28 cellular contexts compared by ENCODE assay signal in the genomic region with DNA sequence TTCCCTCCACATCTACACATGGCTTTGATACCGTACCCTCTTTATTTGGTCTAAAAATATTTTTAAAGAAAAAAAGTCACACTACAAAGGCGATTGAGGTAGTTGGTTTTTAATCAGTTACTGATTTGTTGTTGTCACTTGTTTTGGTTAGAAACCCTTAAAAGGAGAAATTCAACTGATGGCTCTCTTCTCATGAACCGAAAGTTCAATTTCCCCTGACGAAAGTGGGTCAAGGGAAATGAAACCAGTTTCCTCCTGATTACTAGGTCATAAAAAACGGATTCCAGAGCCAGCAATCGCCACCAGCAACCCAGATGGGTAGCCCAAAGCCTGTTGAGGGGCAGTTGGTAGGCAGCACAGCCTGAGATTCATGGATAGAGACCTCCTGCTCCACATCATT.
DNase-seq lines count a peak whose midpoint lies in the region; ATAC-seq and TF ChIP-seq lines count a peak whose summit lies in the region.
"Had no signal": no experiment of that assay in that cellular context is flagged by ENCODE, and none has a peak within 500 bp of the region (broad histone marks: within the 10 kb centered on the region; RNA-seq: fewer than 3 reads in every experiment).

No MANE protein-coding gene starts in this region.

- ATAC-seq in GM19468 (IDR thresholded peaks at IDR 0.05; ENCODE audit: extremely low read depth, unreplicated experiment) = peak; percentile 45
- ATAC-seq: heart left ventricle; Panc1; stimulated activated memory B cell treated with anti-CD40 and anti-IgM and Interleukin-4, amounts not matched to agents 10 μg/mL and 1 μg/mL and 100 μg/mL, for 72 hours had no signal

- no peaks in the 10 kb centered on the region for H3K27me3 ChIP-seq in left ventricle myocardium inferior (ENCODE audit: low read depth)
- H3K27me3 ChIP-seq: brain microvascular endothelial cell, heart left ventricle had no signal

- no peaks in the 10 kb centered on the region for H3K4me1 ChIP-seq in left ventricle myocardium inferior
- H3K4me1 ChIP-seq: heart left ventricle had no signal

- no peaks in the 10 kb centered on the region for H3K36me3 ChIP-seq in left ventricle myocardium inferior
- H3K36me3 ChIP-seq: brain microvascular endothelial cell, heart left ventricle, WERI-Rb-1 had no signal

- TF ChIP-seq CTCF in GM13976 (IDR thresholded peaks at IDR 0.05; ENCODE audit: borderline replicate concordance, control extremely low read depth, extremely low read depth, insufficient read depth, missing control alignments) = no peak
- TF ChIP-seq CTCF in left ventricle myocardium inferior (IDR thresholded peaks at IDR 0.05; ENCODE audit: borderline replicate concordance) = no peak

- intact Hi-C loops in left ventricle myocardium inferior (cut with micrococcal nuclease) = no loop called here

- no peaks in the 10 kb centered on the region for H3K9me3 ChIP-seq in left ventricle myocardium inferior (replicated peaks)
- H3K9me3 ChIP-seq: heart left ventricle had no signal

- in situ Hi-C loops in GM13976 (cut with MboI; ENCODE audit: low sequenced_read_pairs, unreplicated experiment) = no loop called here

- no peak overlapping the region for H3K27ac ChIP-seq in left ventricle myocardium inferior (replicated peaks)
- H3K27ac ChIP-seq: brain microvascular endothelial cell, heart left ventricle, skin epidermis, WERI-Rb-1 had no signal

- DNase-seq in GM13976 (ENCODE audit: low spot score) (peak; percentile 11), NOMO-1 treated with DMSO at 0.1 percent for 48 hours (lab: John Stamatoyannopoulos, UW; ENCODE audit: unreplicated experiment) (peak; percentile 27), left kidney (ENCODE audit: low read depth, low spot score) (peak; percentile 10), Ammon's horn (ENCODE audit: low spot score) (no peak), left ventricle myocardium inferior (no peak), COR-L47 (lab: John Stamatoyannopoulos, UW) (no peak)
- DNase-seq: activated CD4-positive, alpha-beta T cell treated with anti-CD3 and anti-CD28 coated beads for 48 hours; activated CD8-positive, alpha-beta memory T cell treated with anti-CD3 and anti-CD28 coated beads for 24 hours; activated T-cell treated with anti-CD3 and anti-CD28 coated beads for 4 hours; amygdala; brain microvascular endothelial cell; DMS79 treated with DMSO at 0.1 percent for 48 hours; foreskin melanocyte; H9; heart left ventricle; IMR-90; islet precursor cell; NCI-H1092 treated with DMSO at 0.1 percent for 48 hours; NCI-H1694 treated with DMSO at 0.1 percent for 48 hours; NCI-H2171; NCI-H510A; SHP77; T-helper 9 cell; WERI-Rb-1 had no signal

- no peak overlapping the region for H3K4me3 ChIP-seq in left ventricle myocardium inferior
- H3K4me3 ChIP-seq: heart left ventricle, skin epidermis had no signal

Comparison
In these comparisons a context has a peak if more than half of its experiments do, and no peak if none do; other contexts are left out.
1. DNase-seq: peak in GM13976 (single experiment), NOMO-1 treated with DMSO at 0.1 percent for 48 hours (single experiment) and left kidney (single experiment); none in Ammon's horn (single experiment), left ventricle myocardium inferior (single experiment) and COR-L47 (single experiment).